1 cellular context compared by ENCODE assay signal in genomic region chr10:78302989-78303854, GRCh38.
TF ChIP-seq lines count a peak whose summit lies in the region.

No MANE protein-coding gene starts in this region.

TF ChIP-seq in SK-N-SH, 30 proteins besides CTCF, POLR2A, EP300 and RAD21 (continued from another document):
- TF ChIP-seq POLR2AphosphoS5 (IDR thresholded peaks at IDR 0.05; ENCODE audit: low read depth, low read length) = 0 out of 2 replicates have a peak, but pooled peaks have one; percentile 31
- peak; percentile 90 for TF ChIP-seq PBX3 (IDR thresholded peaks at IDR 0.05)
- TF ChIP-seq IRF3 (IDR thresholded peaks at IDR 0.05; ENCODE audit: low read depth, low read length) = no peak
- TF ChIP-seq, protein P1, sequence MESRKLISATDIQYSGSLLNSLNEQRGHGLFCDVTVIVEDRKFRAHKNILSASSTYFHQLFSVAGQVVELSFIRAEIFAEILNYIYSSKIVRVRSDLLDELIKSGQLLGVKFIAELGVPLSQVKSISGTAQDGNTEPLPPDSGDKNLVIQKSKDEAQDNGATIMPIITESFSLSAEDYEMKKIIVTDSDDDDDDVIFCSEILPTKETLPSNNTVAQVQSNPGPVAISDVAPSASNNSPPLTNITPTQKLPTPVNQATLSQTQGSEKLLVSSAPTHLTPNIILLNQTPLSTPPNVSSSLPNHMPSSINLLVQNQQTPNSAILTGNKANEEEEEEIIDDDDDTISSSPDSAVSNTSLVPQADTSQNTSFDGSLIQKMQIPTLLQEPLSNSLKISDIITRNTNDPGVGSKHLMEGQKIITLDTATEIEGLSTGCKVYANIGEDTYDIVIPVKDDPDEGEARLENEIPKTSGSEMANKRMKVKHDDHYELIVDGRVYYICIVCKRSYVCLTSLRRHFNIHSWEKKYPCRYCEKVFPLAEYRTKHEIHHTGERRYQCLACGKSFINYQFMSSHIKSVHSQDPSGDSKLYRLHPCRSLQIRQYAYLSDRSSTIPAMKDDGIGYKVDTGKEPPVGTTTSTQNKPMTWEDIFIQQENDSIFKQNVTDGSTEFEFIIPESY (IDR thresholded peaks at IDR 0.05; ENCODE audit: borderline replicate concordance, low read depth) = no peak
- TF ChIP-seq MEF2A (IDR thresholded peaks at IDR 0.05; ENCODE audit: borderline replicate concordance, low read depth) = no peak
- no peak for TF ChIP-seq GABPA (IDR thresholded peaks at IDR 0.05; ENCODE audit: low read depth)
- TF ChIP-seq NFIC (IDR thresholded peaks at IDR 0.05; ENCODE audit: borderline replicate concordance) = peak; percentile 94
- TF ChIP-seq EZH2phosphoT487 (IDR thresholded peaks at IDR 0.05; ENCODE audit: borderline replicate concordance, low read depth) = no peak
- peak; percentile 48; the same call in 1 of the 2 replicates for TF ChIP-seq RCOR1 (IDR thresholded peaks at IDR 0.05; ENCODE audit: low read length)
- peak; percentile 57 for TF ChIP-seq SMC3 (IDR thresholded peaks at IDR 0.05; ENCODE audit: low read depth, low read length)
- TF ChIP-seq, protein P2, sequence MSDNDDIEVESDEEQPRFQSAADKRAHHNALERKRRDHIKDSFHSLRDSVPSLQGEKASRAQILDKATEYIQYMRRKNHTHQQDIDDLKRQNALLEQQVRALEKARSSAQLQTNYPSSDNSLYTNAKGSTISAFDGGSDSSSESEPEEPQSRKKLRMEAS (IDR thresholded peaks at IDR 0.05; ENCODE audit: low read depth) = no peak
- peak; percentile 21; the same call in 1 of the 2 replicates for TF ChIP-seq TEAD4 (IDR thresholded peaks at IDR 0.05; ENCODE audit: borderline replicate concordance, insufficient read depth)
- TF ChIP-seq USF1 (IDR thresholded peaks at IDR 0.05; ENCODE audit: borderline replicate concordance, low read depth) = no peak
- TF ChIP-seq RXRA (IDR thresholded peaks at IDR 0.05; ENCODE audit: borderline replicate concordance, low read depth) = peak; percentile 49; the same call in 1 of the 2 replicates
- TF ChIP-seq RFX5 (IDR thresholded peaks at IDR 0.05; ENCODE audit: low read length) = no peak
- no peak for TF ChIP-seq JUND (IDR thresholded peaks at IDR 0.05)
- TF ChIP-seq, protein P3, sequence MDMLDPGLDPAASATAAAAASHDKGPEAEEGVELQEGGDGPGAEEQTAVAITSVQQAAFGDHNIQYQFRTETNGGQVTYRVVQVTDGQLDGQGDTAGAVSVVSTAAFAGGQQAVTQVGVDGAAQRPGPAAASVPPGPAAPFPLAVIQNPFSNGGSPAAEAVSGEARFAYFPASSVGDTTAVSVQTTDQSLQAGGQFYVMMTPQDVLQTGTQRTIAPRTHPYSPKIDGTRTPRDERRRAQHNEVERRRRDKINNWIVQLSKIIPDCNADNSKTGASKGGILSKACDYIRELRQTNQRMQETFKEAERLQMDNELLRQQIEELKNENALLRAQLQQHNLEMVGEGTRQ (IDR thresholded peaks at IDR 0.05; ENCODE audit: borderline replicate concordance, low read depth, low read length) = no peak
- no peak for TF ChIP-seq FOSL2 (IDR thresholded peaks at IDR 0.05; ENCODE audit: borderline replicate concordance, low read depth)
- TF ChIP-seq GATA2 (CRISPR knock-in tag; IDR thresholded peaks at IDR 0.05) = no peak
- peak; percentile 65; the same call in 1 of the 2 replicates for TF ChIP-seq TCF12 (IDR thresholded peaks at IDR 0.05)
- no peak for TF ChIP-seq FOXM1 (IDR thresholded peaks at IDR 0.05; ENCODE audit: low read depth)
- no peak for TF ChIP-seq ELF1 (IDR thresholded peaks at IDR 0.05)
- peak; percentile 84 for TF ChIP-seq YY1 (IDR thresholded peaks at IDR 0.05; ENCODE audit: low read depth)
